Comparison of ENCODE assay signal across 27 cellular contexts in genomic region chr6:4192627-4193026, GRCh38.
"Had no signal": no experiment of that assay in that cellular context is flagged by ENCODE, and none has a peak within 500 bp of the region (broad histone marks: within the 10 kb centered on the region; RNA-seq: fewer than 3 reads in every experiment).

No MANE protein-coding gene starts in this region.

- H3K36me3 ChIP-seq: adrenal gland, colonic mucosa had no signal

- H3K9me3 Mint-ChIP-seq: activated CD8-positive, alpha-beta T cell treated with anti-CD3 and anti-CD28 coated beads for 36 hours; activated naive CD4-positive, alpha-beta T cell treated with anti-CD3 and anti-CD28 coated beads for 36 hours; activated naive CD4-positive, alpha-beta T cell treated with anti-CD3 and anti-CD28 coated beads, Interleukin-2, amount 50 U/mL, for 24 hours; activated naive CD8-positive, alpha-beta T cell treated with anti-CD3 and anti-CD28 coated beads for 36 hours; activated naive CD8-positive, alpha-beta T cell treated with anti-CD3 and anti-CD28 coated beads, Interleukin-2, amount 50 U/mL, for 24 hours; activated T-helper 1 cell treated with anti-CD3 and anti-CD28 coated beads, Interleukin-12 subunit alpha, Interleukin-12 subunit beta, Interleukin-2, Interleukin-4 antibody, amounts not matched to agents 30 ng/mL and 10 ng/mL and 1 ng/mL, durations not matched to agents 14 hours and 24 hours and 36 hours; activated T-helper 2 cell treated with anti-CD3 and anti-CD28 coated beads, Interferon-gamma antibody, Interleukin-2, Interleukin-4, amounts not matched to agents 10 μg/mL and 5 μg/mL and 100 μg/mL, durations not matched to agents 14 hours and 24 hours and 36 hours had no signal

- ATAC-seq: activated CD8-positive, alpha-beta T cell treated with anti-CD3 and anti-CD28 coated beads for 36 hours; activated naive CD8-positive, alpha-beta T cell treated with anti-CD3 and anti-CD28 coated beads, Interleukin-2, amount 50 U/mL, for 24 hours; body of pancreas; esophagus mucosa; WTC11 had no signal

- H3K9me3 ChIP-seq: adrenal gland, body of pancreas, colonic mucosa had no signal

- H3K36me3 Mint-ChIP-seq: activated naive CD4-positive, alpha-beta T cell treated with anti-CD3 and anti-CD28 coated beads, Interleukin-2, amount 50 U/mL, for 24 hours; activated naive CD8-positive, alpha-beta T cell treated with anti-CD3 and anti-CD28 coated beads for 36 hours had no signal

- H3K27ac ChIP-seq: adrenal gland, body of pancreas, colonic mucosa, VCaP had no signal

- H3K4me1 ChIP-seq: adrenal gland, body of pancreas, colonic mucosa had no signal

- H3K27ac Mint-ChIP-seq: activated CD8-positive, alpha-beta T cell treated with anti-CD3 and anti-CD28 coated beads for 36 hours; activated naive CD4-positive, alpha-beta T cell treated with anti-CD3 and anti-CD28 coated beads for 36 hours; activated naive CD4-positive, alpha-beta T cell treated with anti-CD3 and anti-CD28 coated beads, Interleukin-2, amount 50 U/mL, for 24 hours; activated naive CD8-positive, alpha-beta T cell treated with anti-CD3 and anti-CD28 coated beads for 36 hours; activated naive CD8-positive, alpha-beta T cell treated with anti-CD3 and anti-CD28 coated beads, Interleukin-2, amount 50 U/mL, for 24 hours; activated T-helper 1 cell treated with anti-CD3 and anti-CD28 coated beads, Interleukin-12 subunit alpha, Interleukin-12 subunit beta, Interleukin-2, Interleukin-4 antibody, amounts not matched to agents 30 ng/mL and 10 ng/mL and 1 ng/mL, durations not matched to agents 14 hours and 24 hours and 36 hours; activated T-helper 2 cell treated with anti-CD3 and anti-CD28 coated beads, Interferon-gamma antibody, Interleukin-2, Interleukin-4, amounts not matched to agents 10 μg/mL and 5 μg/mL and 100 μg/mL, durations not matched to agents 14 hours and 24 hours and 36 hours; WTC11 had no signal

- H3K4me1 Mint-ChIP-seq: activated naive CD4-positive, alpha-beta T cell treated with anti-CD3 and anti-CD28 coated beads, Interleukin-2, amount 50 U/mL, for 24 hours; activated naive CD8-positive, alpha-beta T cell treated with anti-CD3 and anti-CD28 coated beads for 36 hours; activated naive CD8-positive, alpha-beta T cell treated with anti-CD3 and anti-CD28 coated beads, Interleukin-2, amount 50 U/mL, for 24 hours; WTC11 had no signal

- H3K27me3 ChIP-seq: adrenal gland, body of pancreas, colonic mucosa had no signal

- H3K4me3 ChIP-seq: adrenal gland, body of pancreas, colonic mucosa had no signal

- H3K4me3 Mint-ChIP-seq: activated CD8-positive, alpha-beta T cell treated with anti-CD3 and anti-CD28 coated beads for 36 hours; activated naive CD4-positive, alpha-beta T cell treated with anti-CD3 and anti-CD28 coated beads for 36 hours; activated naive CD4-positive, alpha-beta T cell treated with anti-CD3 and anti-CD28 coated beads, Interleukin-2, amount 50 U/mL, for 24 hours; activated naive CD8-positive, alpha-beta T cell treated with anti-CD3 and anti-CD28 coated beads for 36 hours; activated naive CD8-positive, alpha-beta T cell treated with anti-CD3 and anti-CD28 coated beads, Interleukin-2, amount 50 U/mL, for 24 hours; activated T-helper 1 cell treated with anti-CD3 and anti-CD28 coated beads, Interleukin-12 subunit alpha, Interleukin-12 subunit beta, Interleukin-2, Interleukin-4 antibody, amounts not matched to agents 30 ng/mL and 10 ng/mL and 1 ng/mL, durations not matched to agents 14 hours and 24 hours and 36 hours; WTC11 had no signal

- DNase-seq: activated CD4-positive, alpha-beta T cell treated with anti-CD3 and anti-CD28 coated beads for 1 hour; activated CD4-positive, alpha-beta T cell treated with anti-CD3 and anti-CD28 coated beads for 4 hours; activated CD4-positive, alpha-beta T cell treated with anti-CD3 and anti-CD28 coated beads, Interleukin-2, amount 50 U/mL, for 1 hour; activated CD4-positive, alpha-beta T cell treated with anti-CD3 and anti-CD28 coated beads, Interleukin-2, amount 50 U/mL, for 48 hours; activated CD8-positive, alpha-beta memory T cell treated with anti-CD3 and anti-CD28 coated beads for 24 hours; activated CD8-positive, alpha-beta T cell treated with anti-CD3 and anti-CD28 coated beads for 36 hours; activated effector memory CD4-positive, alpha-beta T cell treated with anti-CD3 and anti-CD28 coated beads, Interleukin-2, amount 50 U/mL, for 16 hours; activated naive CD4-positive, alpha-beta T cell treated with anti-CD3 and anti-CD28 coated beads for 36 hours; activated naive CD8-positive, alpha-beta T cell treated with anti-CD3 and anti-CD28 coated beads for 36 hours; activated naive CD8-positive, alpha-beta T cell treated with anti-CD3 and anti-CD28 coated beads, Interleukin-2, amount 50 U/mL, for 24 hours; activated T-cell treated with anti-CD3 and anti-CD28 coated beads, Interleukin-2, amount 50 U/mL, for 48 hours; adrenal gland; amygdala; aorta; body of pancreas; central memory CD4-positive, alpha-beta T cell; cerebellar nuclear complex; colonic mucosa; effector CD8-positive, alpha-beta T cell; foreskin fibroblast; head of caudate nucleus had no signal

- H3K27me3 Mint-ChIP-seq: activated naive CD4-positive, alpha-beta T cell treated with anti-CD3 and anti-CD28 coated beads, Interleukin-2, amount 50 U/mL, for 24 hours had no signal
